In the genomic region with DNA sequence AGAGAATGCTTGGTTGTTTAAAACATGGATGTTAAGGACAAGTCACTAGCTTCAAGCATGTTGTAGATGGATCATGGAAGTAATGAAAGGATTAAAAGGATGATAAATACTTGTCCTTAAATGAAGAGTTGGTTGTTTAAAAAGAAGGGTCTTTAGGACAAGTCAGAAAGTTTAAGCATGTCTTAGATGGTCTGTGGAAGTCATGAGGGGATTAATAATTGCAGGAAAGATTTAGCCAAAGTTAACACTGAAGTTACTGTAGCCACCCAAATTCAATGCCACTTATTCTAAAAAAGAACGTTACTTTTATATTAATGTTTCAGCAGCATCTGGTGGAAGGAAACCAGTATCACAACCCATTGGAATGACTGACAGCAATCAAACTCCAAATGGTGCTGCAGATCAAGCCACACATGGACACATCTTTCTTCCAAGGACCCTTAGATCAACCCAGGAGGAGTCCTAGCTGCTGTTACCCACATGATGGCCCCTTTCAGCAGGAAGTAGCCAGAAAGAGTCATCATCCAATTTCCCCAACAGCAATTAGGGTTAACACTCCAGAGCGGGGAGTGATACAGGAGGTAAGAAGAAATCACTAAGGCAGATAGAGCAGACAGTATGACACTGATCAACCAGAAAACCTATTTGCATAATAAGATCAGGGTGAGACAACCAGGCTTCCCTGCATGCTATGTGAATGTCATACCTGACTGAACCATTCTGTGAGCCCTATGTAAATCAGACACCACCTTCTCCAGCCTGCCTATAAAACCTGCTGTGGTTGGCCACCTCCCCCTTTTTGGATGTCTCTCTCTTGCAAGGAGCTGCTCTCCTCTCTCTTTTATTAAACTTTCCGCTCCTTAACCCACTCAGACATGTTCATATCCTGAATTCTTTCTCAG, we compare ENCODE assay signal across 1 cellular context.
TF ChIP-seq lines count a peak whose summit lies in the region.

No MANE protein-coding gene starts in this region.

TF ChIP-seq in GM23338, 12 proteins besides CTCF, POLR2A, EP300 and RAD21 (continued from another document):
- TF ChIP-seq, protein P1, sequence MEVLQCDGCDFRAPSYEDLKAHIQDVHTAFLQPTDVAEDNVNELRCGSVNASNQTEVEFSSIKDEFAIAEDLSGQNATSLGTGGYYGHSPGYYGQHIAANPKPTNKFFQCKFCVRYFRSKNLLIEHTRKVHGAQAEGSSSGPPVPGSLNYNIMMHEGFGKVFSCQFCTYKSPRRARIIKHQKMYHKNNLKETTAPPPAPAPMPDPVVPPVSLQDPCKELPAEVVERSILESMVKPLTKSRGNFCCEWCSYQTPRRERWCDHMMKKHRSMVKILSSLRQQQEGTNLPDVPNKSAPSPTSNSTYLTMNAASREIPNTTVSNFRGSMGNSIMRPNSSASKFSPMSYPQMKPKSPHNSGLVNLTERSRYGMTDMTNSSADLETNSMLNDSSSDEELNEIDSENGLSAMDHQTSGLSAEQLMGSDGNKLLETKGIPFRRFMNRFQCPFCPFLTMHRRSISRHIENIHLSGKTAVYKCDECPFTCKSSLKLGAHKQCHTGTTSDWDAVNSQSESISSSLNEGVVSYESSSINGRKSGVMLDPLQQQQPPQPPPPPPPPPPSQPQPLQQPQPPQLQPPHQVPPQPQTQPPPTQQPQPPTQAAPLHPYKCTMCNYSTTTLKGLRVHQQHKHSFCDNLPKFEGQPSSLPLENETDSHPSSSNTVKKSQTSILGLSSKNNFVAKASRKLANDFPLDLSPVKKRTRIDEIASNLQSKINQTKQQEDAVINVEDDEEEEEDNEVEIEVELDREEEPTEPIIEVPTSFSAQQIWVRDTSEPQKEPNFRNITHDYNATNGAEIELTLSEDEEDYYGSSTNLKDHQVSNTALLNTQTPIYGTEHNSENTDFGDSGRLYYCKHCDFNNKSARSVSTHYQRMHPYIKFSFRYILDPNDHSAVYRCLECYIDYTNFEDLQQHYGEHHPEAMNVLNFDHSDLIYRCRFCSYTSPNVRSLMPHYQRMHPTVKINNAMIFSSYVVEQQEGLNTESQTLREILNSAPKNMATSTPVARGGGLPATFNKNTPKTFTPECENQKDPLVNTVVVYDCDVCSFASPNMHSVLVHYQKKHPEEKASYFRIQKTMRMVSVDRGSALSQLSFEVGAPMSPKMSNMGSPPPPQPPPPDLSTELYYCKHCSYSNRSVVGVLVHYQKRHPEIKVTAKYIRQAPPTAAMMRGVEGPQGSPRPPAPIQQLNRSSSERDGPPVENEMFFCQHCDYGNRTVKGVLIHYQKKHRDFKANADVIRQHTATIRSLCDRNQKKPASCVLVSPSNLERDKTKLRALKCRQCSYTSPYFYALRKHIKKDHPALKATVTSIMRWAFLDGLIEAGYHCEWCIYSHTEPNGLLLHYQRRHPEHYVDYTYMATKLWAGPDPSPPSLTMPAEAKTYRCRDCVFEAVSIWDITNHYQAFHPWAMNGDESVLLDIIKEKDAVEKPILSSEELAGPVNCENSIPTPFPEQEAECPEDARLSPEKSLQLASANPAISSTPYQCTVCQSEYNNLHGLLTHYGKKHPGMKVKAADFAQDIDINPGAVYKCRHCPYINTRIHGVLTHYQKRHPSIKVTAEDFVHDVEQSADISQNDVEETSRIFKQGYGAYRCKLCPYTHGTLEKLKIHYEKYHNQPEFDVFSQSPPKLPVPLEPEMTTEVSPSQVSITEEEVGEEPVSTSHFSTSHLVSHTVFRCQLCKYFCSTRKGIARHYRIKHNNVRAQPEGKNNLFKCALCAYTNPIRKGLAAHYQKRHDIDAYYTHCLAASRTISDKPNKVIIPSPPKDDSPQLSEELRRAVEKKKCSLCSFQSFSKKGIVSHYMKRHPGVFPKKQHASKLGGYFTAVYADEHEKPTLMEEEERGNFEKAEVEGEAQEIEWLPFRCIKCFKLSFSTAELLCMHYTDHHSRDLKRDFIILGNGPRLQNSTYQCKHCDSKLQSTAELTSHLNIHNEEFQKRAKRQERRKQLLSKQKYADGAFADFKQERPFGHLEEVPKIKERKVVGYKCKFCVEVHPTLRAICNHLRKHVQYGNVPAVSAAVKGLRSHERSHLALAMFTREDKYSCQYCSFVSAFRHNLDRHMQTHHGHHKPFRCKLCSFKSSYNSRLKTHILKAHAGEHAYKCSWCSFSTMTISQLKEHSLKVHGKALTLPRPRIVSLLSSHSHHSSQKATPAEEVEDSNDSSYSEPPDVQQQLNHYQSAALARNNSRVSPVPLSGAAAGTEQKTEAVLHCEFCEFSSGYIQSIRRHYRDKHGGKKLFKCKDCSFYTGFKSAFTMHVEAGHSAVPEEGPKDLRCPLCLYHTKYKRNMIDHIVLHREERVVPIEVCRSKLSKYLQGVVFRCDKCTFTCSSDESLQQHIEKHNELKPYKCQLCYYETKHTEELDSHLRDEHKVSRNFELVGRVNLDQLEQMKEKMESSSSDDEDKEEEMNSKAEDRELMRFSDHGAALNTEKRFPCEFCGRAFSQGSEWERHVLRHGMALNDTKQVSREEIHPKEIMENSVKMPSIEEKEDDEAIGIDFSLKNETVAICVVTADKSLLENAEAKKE (CRISPR knock-in tag; IDR thresholded peaks at IDR 0.05), result no peak
